ENCODE assay signal across 1 cellular context in the genomic region with DNA sequence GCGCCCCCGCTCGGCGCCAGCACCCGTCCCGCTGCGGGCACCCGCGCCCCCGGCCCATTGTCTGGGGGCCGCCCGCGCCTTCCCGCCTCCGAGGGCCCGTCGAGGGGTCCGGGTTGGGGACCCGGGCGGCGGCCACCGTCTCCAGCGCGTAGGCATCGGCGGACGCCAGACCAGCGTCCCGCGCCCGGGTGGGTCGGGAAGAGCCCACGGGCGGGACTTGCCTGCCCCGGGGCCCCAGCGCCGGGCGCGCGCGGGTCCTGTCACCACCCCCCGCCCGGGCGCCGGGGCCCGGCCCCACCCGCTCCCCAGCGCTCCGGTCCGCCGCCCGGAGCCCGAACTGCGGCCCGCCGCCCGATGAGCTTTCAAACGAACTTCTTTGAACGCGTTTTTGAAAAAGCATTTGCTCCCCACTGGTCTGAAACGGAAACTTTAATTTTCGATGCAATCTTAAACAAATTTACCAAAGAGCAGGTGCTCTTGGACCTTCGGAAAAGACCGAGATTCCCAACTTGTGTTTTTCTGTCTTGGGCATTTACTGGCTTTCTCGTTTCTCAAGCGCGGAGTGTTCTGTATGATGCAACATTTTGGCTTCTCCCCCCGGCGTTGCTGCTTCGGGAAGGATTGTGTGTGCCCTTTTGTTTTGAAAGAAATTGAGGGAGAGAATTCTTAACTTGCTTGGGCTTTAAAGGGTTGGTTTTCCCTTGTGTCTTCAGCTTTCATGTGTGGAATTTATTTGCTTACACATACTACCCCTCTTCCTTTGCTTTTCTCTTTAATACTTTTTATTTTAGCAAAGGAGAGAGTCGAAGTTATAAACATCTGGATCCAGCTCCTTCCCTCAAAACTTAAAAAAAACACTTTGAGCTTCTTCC.
TF ChIP-seq lines count a peak whose summit lies in the region.

No MANE protein-coding gene starts in this region.

TF ChIP-seq in K562, 482 proteins besides CTCF, POLR2A, EP300 and RAD21 (continued from another document and continues in another):
- TF ChIP-seq RBM15 (IDR thresholded peaks at IDR 0.05; ENCODE audit: insufficient read depth, low read length) (no peak), PHF21A (IDR thresholded peaks at IDR 0.05; ENCODE audit: borderline replicate concordance, low read depth) (no peak), MXD1 (CRISPR knock-in tag; IDR thresholded peaks at IDR 0.05; ENCODE audit: borderline replicate concordance, poor library complexity, severe bottlenecking) (no peak), MYC (IDR thresholded peaks at IDR 0.05; ENCODE audit: low read depth, low read length) (peak; percentile 75; the same call in 1 of the 2 replicates), MYC (CRISPR knock-in tag; IDR thresholded peaks at IDR 0.05; ENCODE audit: borderline replicate concordance, low read depth) (no peak), GATA2 (CRISPR knock-in tag; IDR thresholded peaks at IDR 0.05) (no peak), KHSRP (IDR thresholded peaks at IDR 0.05) (no peak), EGR1 (conservative IDR thresholded peaks at IDR 0.05) (no peak), SRSF7 (optimal IDR thresholded peaks at IDR 0.05; ENCODE audit: low read depth, low read length) (no peak), HNRNPUL1 (IDR thresholded peaks at IDR 0.05; ENCODE audit: low read length) (no peak), ILF3 (IDR thresholded peaks at IDR 0.05; ENCODE audit: borderline replicate concordance) (no peak), CBX1 (IDR thresholded peaks at IDR 0.05; ENCODE audit: low read depth) (no peak), HDAC6 (IDR thresholded peaks at IDR 0.05; ENCODE audit: low read depth, low read length) (no peak), NELFE (IDR thresholded peaks at IDR 0.05; ENCODE audit: insufficient read depth, insufficient read length) (no peak), TSC22D4 (tag; IDR thresholded peaks at IDR 0.05) (no peak), ATF3 (IDR thresholded peaks at IDR 0.05) (peak; percentile 97), ATF3 (CRISPR knock-in tag; conservative IDR thresholded peaks at IDR 0.05) (peak; percentile 91), IFI16 (CRISPR knock-in tag; IDR thresholded peaks at IDR 0.05) (no peak), ZNF282 (CRISPR knock-in tag; IDR thresholded peaks at IDR 0.05) (no peak), ARID3B (CRISPR knock-in tag; IDR thresholded peaks at IDR 0.05; ENCODE audit: borderline replicate concordance) (no peak), LEF1 (IDR thresholded peaks at IDR 0.05) (peak; percentile 40), GABPB2 (CRISPR knock-in tag; conservative IDR thresholded peaks at IDR 0.05) (no peak), NCOR1 (IDR thresholded peaks at IDR 0.05) (no peak), MITF (IDR thresholded peaks at IDR 0.05) (no peak), ILK (tag; IDR thresholded peaks at IDR 0.05; ENCODE audit: borderline replicate concordance, low read depth) (no peak), ZNF444 (CRISPR knock-in tag; IDR thresholded peaks at IDR 0.05) (no peak), USF1 (CRISPR knock-in tag; IDR thresholded peaks at IDR 0.05) (no peak), GATAD2A (IDR thresholded peaks at IDR 0.05) (0 out of 2 replicates have a peak, but pooled peaks have one; percentile 16), ZNF696 (CRISPR knock-in tag; conservative IDR thresholded peaks at IDR 0.05) (no peak), RBM34 (IDR thresholded peaks at IDR 0.05; ENCODE audit: borderline replicate concordance, insufficient read depth, low read length) (no peak), STAT5A (IDR thresholded peaks at IDR 0.05; ENCODE audit: borderline replicate concordance, low read length) (no peak), FIP1L1 (IDR thresholded peaks at IDR 0.05; ENCODE audit: low read depth, low read length, poor library complexity, severe bottlenecking) (no peak), EHMT2 (IDR thresholded peaks at IDR 0.05) (no peak), MCM7 (IDR thresholded peaks at IDR 0.05) (no peak), C11orf30 (IDR thresholded peaks at IDR 0.05; ENCODE audit: low read depth) (no peak), ZFPM2 (CRISPR knock-in tag; IDR thresholded peaks at IDR 0.05) (no peak), GATAD2B (IDR thresholded peaks at IDR 0.05; ENCODE audit: borderline replicate concordance) (peak; percentile 80), THAP12 (CRISPR knock-in tag; IDR thresholded peaks at IDR 0.05) (no peak), ZNF3 (CRISPR knock-in tag; IDR thresholded peaks at IDR 0.05) (no peak), SIN3B (IDR thresholded peaks at IDR 0.05; ENCODE audit: low read depth) (0 out of 2 replicates have a peak, but pooled peaks have one; percentile 55), ERF (CRISPR knock-in tag; IDR thresholded peaks at IDR 0.05) (no peak)
- TF ChIP-seq, protein P1, sequence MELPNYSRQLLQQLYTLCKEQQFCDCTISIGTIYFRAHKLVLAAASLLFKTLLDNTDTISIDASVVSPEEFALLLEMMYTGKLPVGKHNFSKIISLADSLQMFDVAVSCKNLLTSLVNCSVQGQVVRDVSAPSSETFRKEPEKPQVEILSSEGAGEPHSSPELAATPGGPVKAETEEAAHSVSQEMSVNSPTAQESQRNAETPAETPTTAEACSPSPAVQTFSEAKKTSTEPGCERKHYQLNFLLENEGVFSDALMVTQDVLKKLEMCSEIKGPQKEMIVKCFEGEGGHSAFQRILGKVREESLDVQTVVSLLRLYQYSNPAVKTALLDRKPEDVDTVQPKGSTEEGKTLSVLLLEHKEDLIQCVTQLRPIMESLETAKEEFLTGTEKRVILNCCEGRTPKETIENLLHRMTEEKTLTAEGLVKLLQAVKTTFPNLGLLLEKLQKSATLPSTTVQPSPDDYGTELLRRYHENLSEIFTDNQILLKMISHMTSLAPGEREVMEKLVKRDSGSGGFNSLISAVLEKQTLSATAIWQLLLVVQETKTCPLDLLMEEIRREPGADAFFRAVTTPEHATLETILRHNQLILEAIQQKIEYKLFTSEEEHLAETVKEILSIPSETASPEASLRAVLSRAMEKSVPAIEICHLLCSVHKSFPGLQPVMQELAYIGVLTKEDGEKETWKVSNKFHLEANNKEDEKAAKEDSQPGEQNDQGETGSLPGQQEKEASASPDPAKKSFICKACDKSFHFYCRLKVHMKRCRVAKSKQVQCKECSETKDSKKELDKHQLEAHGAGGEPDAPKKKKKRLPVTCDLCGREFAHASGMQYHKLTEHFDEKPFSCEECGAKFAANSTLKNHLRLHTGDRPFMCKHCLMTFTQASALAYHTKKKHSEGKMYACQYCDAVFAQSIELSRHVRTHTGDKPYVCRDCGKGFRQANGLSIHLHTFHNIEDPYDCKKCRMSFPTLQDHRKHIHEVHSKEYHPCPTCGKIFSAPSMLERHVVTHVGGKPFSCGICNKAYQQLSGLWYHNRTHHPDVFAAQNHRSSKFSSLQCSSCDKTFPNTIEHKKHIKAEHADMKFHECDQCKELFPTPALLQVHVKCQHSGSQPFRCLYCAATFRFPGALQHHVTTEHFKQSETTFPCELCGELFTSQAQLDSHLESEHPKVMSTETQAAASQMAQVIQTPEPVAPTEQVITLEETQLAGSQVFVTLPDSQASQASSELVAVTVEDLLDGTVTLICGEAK (IDR thresholded peaks at IDR 0.05) = peak; percentile 62; the same call in 1 of the 2 replicates
- TF ChIP-seq, protein P1 (CRISPR knock-in tag; IDR thresholded peaks at IDR 0.05) = no peak
